Comparison of ENCODE assay signal across 23 cellular contexts in genomic region chr5:140418862-140419520, GRCh38. TPM values are rescaled to one million over a fixed set of nuclear protein-coding genes. Genes with fewer than 3 reads are reported as not detected.
"Had no signal": no experiment of that assay in that cellular context is flagged by ENCODE, and none has a peak within 500 bp of the region (broad histone marks: within the 10 kb centered on the region; RNA-seq: fewer than 3 reads in every experiment).

No MANE protein-coding gene starts in this region.

- H3K4me1 Mint-ChIP-seq: nephron had no signal

- H3K9me3 Mint-ChIP-seq: activated T-helper 2 cell treated with anti-CD3 and anti-CD28 coated beads, Interferon-gamma antibody, Interleukin-2, Interleukin-4, amounts not matched to agents 10 μg/mL and 5 μg/mL and 100 μg/mL, durations not matched to agents 14 hours and 24 hours and 36 hours; T-helper 1 cell treated with Interleukin-12 subunit alpha and Interleukin-12 subunit beta and Interleukin-4 antibody, amounts not matched to agents 30 μg/mL and 1 μg/mL, for 36 hours had no signal

- H3K36me3 ChIP-seq: right atrium auricular region had no signal

- H3K4me3 Mint-ChIP-seq: nephron; T-helper 1 cell treated with Interleukin-12 subunit alpha and Interleukin-12 subunit beta and Interleukin-4 antibody, amounts not matched to agents 30 μg/mL and 1 μg/mL, for 36 hours had no signal

- H3K27ac Mint-ChIP-seq: activated T-helper 2 cell treated with anti-CD3 and anti-CD28 coated beads, Interferon-gamma antibody, Interleukin-2, Interleukin-4, amounts not matched to agents 10 μg/mL and 5 μg/mL and 100 μg/mL, durations not matched to agents 14 hours and 24 hours and 36 hours; progenitor cell of endocrine pancreas; T-helper 1 cell treated with Interleukin-12 subunit alpha and Interleukin-12 subunit beta and Interleukin-4 antibody, amounts not matched to agents 30 μg/mL and 1 μg/mL, for 36 hours had no signal

- DNase-seq: activated CD4-positive, CD25-positive, alpha-beta regulatory T cell; activated naive CD4-positive, alpha-beta T cell treated with anti-CD3 and anti-CD28 coated beads, Interleukin-2, amount 50 U/mL, for 16 hours; activated T-cell treated with anti-CD3 and anti-CD28 coated beads for 4 hours; amniotic stem cell; body of pancreas; caudate nucleus; esophagus squamous epithelium; foreskin keratinocyte; left ventricle myocardium superior; mesenchymal stem cell; stimulated activated CD4-positive, alpha-beta T cell treated with anti-CD3 and anti-CD28 coated beads, Interleukin-2, amount 100 ng/mL, for 48 hours; stimulated activated naive CD4-positive, alpha-beta T cell treated with Interleukin-2 at 50 U/mL for 16 hours; testis; upper lobe of right lung had no signal

- FAIRE-seq: TTC549 had no signal

- H3K9me3 ChIP-seq: body of pancreas, esophagus squamous epithelium, right atrium auricular region, testis, upper lobe of right lung had no signal

- H3K27ac ChIP-seq: body of pancreas, coronary artery, esophagus squamous epithelium, foreskin keratinocyte, right atrium auricular region, testis, upper lobe of right lung had no signal

- ATAC-seq: body of pancreas, foreskin keratinocyte had no signal

- H3K4me1 ChIP-seq: foreskin keratinocyte, testis had no signal

- H3K4me3 ChIP-seq: body of pancreas, coronary artery, esophagus squamous epithelium, right atrium auricular region, testis, upper lobe of right lung had no signal

- H3K27me3 ChIP-seq: body of pancreas, esophagus squamous epithelium, foreskin keratinocyte, right atrium auricular region, testis, upper lobe of right lung had no signal

- H3K27me3 Mint-ChIP-seq: progenitor cell of endocrine pancreas had no signal

RNA-seq across cellular contexts. Expression of gene SLC4A9, which starts 59.0 kb away (rescaled TPM):
- total RNA-seq: body of pancreas, kidney epithelial cell, left ventricle myocardium superior, right atrium auricular region, skeletal muscle tissue had no signal
